21 cellular contexts compared by ENCODE assay signal in genomic region chr3:54324069-54324468, GRCh38.
"Had no signal": no experiment of that assay in that cellular context is flagged by ENCODE, and none has a peak within 500 bp of the region (broad histone marks: within the 10 kb centered on the region; RNA-seq: fewer than 3 reads in every experiment).

No MANE protein-coding gene starts in this region.

- H3K4me1 ChIP-seq: SJSA1 had no signal

- H3K9me2 ChIP-seq: SK-N-SH had no signal

- H3K4me3 ChIP-seq: SJSA1 had no signal

- H3K4me2 ChIP-seq: SK-N-SH had no signal

- H3K27me3 ChIP-seq: SJSA1 had no signal

- DNase-seq: KBM-7, MV-4-11, NCI-H1048, NCI-H1105, NCI-H1436 treated with DMSO at 0.1 percent for 48 hours, NCI-H1694, NCI-H187 treated with DMSO at 0.1 percent for 48 hours, NCI-H2029 treated with DMSO at 0.1 percent for 48 hours, NCI-H2171 treated with DMSO at 0.1 percent for 48 hours, NCI-H226, NCI-H446, NCI-H510A, NCI-H524 treated with DMSO at 0.1 percent for 48 hours, NCI-H82, Right ventricle myocardium superior, RPMI8226, SIG-M5, SK-N-SH, SW 1271, T-cell had no signal

- H3K36me3 ChIP-seq: SJSA1 had no signal

- H3K9me3 ChIP-seq: SJSA1, SK-N-SH had no signal

- H3K27ac ChIP-seq: SJSA1 had no signal
